In the genomic region with DNA sequence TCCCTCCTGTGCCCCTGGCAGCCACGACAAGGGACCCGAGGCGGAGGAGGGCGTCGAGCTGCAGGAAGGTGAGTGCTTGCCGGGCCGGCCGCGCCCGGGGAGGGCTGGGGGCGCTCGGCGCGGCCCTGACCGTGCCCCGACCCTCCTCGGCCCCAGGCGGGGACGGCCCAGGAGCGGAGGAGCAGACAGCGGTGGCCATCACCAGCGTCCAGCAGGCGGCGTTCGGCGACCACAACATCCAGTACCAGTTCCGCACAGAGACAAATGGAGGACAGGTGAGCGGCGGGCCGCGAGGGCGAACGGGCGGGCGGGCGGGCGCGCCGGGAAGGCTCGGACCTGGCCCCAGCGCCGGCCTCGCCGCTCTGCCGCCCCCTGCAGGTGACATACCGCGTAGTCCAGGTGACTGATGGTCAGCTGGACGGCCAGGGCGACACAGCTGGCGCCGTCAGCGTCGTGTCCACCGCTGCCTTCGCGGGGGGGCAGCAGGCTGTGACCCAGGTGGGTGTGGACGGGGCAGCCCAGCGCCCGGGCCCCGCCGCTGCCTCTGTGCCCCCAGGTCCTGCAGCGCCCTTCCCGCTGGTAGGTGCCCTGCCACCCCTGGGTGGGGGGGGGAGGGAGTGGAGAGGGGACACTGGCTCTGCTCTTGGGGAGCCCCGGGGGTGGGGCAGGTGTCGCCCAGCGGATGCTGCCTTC, we compare ENCODE assay signal across 1 cellular context.
TF ChIP-seq lines count a peak whose summit lies in the region.

No MANE protein-coding gene starts in this region.

TF ChIP-seq in K562, 482 proteins besides CTCF, POLR2A, EP300 and RAD21 (continued from another document and continues in another):
- TF ChIP-seq, protein P1, sequence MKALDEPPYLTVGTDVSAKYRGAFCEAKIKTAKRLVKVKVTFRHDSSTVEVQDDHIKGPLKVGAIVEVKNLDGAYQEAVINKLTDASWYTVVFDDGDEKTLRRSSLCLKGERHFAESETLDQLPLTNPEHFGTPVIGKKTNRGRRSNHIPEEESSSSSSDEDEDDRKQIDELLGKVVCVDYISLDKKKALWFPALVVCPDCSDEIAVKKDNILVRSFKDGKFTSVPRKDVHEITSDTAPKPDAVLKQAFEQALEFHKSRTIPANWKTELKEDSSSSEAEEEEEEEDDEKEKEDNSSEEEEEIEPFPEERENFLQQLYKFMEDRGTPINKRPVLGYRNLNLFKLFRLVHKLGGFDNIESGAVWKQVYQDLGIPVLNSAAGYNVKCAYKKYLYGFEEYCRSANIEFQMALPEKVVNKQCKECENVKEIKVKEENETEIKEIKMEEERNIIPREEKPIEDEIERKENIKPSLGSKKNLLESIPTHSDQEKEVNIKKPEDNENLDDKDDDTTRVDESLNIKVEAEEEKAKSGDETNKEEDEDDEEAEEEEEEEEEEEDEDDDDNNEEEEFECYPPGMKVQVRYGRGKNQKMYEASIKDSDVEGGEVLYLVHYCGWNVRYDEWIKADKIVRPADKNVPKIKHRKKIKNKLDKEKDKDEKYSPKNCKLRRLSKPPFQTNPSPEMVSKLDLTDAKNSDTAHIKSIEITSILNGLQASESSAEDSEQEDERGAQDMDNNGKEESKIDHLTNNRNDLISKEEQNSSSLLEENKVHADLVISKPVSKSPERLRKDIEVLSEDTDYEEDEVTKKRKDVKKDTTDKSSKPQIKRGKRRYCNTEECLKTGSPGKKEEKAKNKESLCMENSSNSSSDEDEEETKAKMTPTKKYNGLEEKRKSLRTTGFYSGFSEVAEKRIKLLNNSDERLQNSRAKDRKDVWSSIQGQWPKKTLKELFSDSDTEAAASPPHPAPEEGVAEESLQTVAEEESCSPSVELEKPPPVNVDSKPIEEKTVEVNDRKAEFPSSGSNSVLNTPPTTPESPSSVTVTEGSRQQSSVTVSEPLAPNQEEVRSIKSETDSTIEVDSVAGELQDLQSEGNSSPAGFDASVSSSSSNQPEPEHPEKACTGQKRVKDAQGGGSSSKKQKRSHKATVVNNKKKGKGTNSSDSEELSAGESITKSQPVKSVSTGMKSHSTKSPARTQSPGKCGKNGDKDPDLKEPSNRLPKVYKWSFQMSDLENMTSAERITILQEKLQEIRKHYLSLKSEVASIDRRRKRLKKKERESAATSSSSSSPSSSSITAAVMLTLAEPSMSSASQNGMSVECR (CRISPR knock-in tag; IDR thresholded peaks at IDR 0.05), result peak; percentile 96
- TF ChIP-seq CCAR2 (IDR thresholded peaks at IDR 0.05; ENCODE audit: low read depth, low read length), result no peak
- TF ChIP-seq ATF1 (CRISPR knock-in tag; IDR thresholded peaks at IDR 0.05), result 0 out of 2 replicates have a peak, but pooled peaks have one; percentile 46
- no peak; the same call in 1 of the 2 replicates for TF ChIP-seq ATF1 (tag; IDR thresholded peaks at IDR 0.05)
- TF ChIP-seq, protein P2, sequence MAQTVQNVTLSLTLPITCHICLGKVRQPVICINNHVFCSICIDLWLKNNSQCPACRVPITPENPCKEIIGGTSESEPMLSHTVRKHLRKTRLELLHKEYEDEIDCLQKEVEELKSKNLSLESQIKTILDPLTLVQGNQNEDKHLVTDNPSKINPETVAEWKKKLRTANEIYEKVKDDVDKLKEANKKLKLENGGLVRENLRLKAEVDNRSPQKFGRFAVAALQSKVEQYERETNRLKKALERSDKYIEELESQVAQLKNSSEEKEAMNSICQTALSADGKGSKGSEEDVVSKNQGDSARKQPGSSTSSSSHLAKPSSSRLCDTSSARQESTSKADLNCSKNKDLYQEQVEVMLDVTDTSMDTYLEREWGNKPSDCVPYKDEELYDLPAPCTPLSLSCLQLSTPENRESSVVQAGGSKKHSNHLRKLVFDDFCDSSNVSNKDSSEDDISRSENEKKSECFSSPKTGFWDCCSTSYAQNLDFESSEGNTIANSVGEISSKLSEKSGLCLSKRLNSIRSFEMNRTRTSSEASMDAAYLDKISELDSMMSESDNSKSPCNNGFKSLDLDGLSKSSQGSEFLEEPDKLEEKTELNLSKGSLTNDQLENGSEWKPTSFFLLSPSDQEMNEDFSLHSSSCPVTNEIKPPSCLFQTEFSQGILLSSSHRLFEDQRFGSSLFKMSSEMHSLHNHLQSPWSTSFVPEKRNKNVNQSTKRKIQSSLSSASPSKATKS (CRISPR knock-in tag; IDR thresholded peaks at IDR 0.05), result no peak
- TF ChIP-seq, protein P3, sequence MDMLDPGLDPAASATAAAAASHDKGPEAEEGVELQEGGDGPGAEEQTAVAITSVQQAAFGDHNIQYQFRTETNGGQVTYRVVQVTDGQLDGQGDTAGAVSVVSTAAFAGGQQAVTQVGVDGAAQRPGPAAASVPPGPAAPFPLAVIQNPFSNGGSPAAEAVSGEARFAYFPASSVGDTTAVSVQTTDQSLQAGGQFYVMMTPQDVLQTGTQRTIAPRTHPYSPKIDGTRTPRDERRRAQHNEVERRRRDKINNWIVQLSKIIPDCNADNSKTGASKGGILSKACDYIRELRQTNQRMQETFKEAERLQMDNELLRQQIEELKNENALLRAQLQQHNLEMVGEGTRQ (CRISPR knock-in tag; IDR thresholded peaks at IDR 0.05), result no peak
- no peak for TF ChIP-seq ZNF239 (CRISPR knock-in tag; IDR thresholded peaks at IDR 0.05)
- TF ChIP-seq ZNF24 (IDR thresholded peaks at IDR 0.05), result 0 out of 2 replicates have a peak, but pooled peaks have one; percentile 23
- no peak for TF ChIP-seq ZNF274 (IDR thresholded peaks at IDR 0.05; ENCODE audit: borderline replicate concordance, low read depth, low read length)
- TF ChIP-seq, protein P4, sequence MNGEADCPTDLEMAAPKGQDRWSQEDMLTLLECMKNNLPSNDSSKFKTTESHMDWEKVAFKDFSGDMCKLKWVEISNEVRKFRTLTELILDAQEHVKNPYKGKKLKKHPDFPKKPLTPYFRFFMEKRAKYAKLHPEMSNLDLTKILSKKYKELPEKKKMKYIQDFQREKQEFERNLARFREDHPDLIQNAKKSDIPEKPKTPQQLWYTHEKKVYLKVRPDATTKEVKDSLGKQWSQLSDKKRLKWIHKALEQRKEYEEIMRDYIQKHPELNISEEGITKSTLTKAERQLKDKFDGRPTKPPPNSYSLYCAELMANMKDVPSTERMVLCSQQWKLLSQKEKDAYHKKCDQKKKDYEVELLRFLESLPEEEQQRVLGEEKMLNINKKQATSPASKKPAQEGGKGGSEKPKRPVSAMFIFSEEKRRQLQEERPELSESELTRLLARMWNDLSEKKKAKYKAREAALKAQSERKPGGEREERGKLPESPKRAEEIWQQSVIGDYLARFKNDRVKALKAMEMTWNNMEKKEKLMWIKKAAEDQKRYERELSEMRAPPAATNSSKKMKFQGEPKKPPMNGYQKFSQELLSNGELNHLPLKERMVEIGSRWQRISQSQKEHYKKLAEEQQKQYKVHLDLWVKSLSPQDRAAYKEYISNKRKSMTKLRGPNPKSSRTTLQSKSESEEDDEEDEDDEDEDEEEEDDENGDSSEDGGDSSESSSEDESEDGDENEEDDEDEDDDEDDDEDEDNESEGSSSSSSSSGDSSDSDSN (IDR thresholded peaks at IDR 0.05; ENCODE audit: borderline replicate concordance in 1 of 2, low read depth in 2 of 2, low read length in 2 of 2), result peak; percentile 90 to 95
- peak; percentile 40 for TF ChIP-seq JUND (IDR thresholded peaks at IDR 0.05; ENCODE audit: borderline replicate concordance, low read depth, low read length)
- TF ChIP-seq JUND (tag; IDR thresholded peaks at IDR 0.05; ENCODE audit: borderline replicate concordance, low read depth, low read length), result no peak; the same call in 2 of the 3 replicates
- TF ChIP-seq, protein P5, sequence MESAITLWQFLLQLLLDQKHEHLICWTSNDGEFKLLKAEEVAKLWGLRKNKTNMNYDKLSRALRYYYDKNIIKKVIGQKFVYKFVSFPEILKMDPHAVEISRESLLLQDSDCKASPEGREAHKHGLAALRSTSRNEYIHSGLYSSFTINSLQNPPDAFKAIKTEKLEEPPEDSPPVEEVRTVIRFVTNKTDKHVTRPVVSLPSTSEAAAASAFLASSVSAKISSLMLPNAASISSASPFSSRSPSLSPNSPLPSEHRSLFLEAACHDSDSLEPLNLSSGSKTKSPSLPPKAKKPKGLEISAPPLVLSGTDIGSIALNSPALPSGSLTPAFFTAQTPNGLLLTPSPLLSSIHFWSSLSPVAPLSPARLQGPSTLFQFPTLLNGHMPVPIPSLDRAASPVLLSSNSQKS (CRISPR knock-in tag; IDR thresholded peaks at IDR 0.05), result no peak
- TF ChIP-seq BDP1 (IDR thresholded peaks at IDR 0.05; ENCODE audit: insufficient read depth, insufficient read length), result no peak
- no peak for TF ChIP-seq HOXB6 (CRISPR knock-in tag; IDR thresholded peaks at IDR 0.05; ENCODE audit: borderline replicate concordance)
- no peak for TF ChIP-seq PHB (CRISPR knock-in tag; IDR thresholded peaks at IDR 0.05)
- no peak for TF ChIP-seq POLR3A (IDR thresholded peaks at IDR 0.05; ENCODE audit: borderline replicate concordance, extremely low read depth, insufficient read depth, insufficient read length)
- TF ChIP-seq PCBP1 (IDR thresholded peaks at IDR 0.05; ENCODE audit: low read depth, low read length, poor library complexity, severe bottlenecking), result peak; percentile 61
- TF ChIP-seq ERF (CRISPR knock-in tag; IDR thresholded peaks at IDR 0.05), result 0 out of 2 replicates have a peak, but pooled peaks have one; percentile 25
- no peak; the same call in 1 of the 2 replicates for TF ChIP-seq CREB1 (IDR thresholded peaks at IDR 0.05)
- peak; percentile 64 for TF ChIP-seq CREB1 (CRISPR knock-in tag; IDR thresholded peaks at IDR 0.05)
- peak in 2 of 3 experiments; percentile 71 to 77 for TF ChIP-seq YY1 (IDR thresholded peaks at IDR 0.05; ENCODE audit: borderline replicate concordance in 1 of 3, control insufficient read depth in 1 of 3, extremely low read depth in 1 of 3, insufficient read depth in 3 of 3, insufficient read length in 1 of 3, insufficient replicate concordance in 2 of 3, low read depth in 1 of 3, low read length in 2 of 3)
- TF ChIP-seq CBFB (CRISPR knock-in tag; IDR thresholded peaks at IDR 0.05), result peak; percentile 43; the same call in 1 of the 2 replicates
- TF ChIP-seq, protein P6, sequence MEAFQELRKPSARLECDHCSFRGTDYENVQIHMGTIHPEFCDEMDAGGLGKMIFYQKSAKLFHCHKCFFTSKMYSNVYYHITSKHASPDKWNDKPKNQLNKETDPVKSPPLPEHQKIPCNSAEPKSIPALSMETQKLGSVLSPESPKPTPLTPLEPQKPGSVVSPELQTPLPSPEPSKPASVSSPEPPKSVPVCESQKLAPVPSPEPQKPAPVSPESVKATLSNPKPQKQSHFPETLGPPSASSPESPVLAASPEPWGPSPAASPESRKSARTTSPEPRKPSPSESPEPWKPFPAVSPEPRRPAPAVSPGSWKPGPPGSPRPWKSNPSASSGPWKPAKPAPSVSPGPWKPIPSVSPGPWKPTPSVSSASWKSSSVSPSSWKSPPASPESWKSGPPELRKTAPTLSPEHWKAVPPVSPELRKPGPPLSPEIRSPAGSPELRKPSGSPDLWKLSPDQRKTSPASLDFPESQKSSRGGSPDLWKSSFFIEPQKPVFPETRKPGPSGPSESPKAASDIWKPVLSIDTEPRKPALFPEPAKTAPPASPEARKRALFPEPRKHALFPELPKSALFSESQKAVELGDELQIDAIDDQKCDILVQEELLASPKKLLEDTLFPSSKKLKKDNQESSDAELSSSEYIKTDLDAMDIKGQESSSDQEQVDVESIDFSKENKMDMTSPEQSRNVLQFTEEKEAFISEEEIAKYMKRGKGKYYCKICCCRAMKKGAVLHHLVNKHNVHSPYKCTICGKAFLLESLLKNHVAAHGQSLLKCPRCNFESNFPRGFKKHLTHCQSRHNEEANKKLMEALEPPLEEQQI (IDR thresholded peaks at IDR 0.05), result no peak
- TF ChIP-seq, protein P7, sequence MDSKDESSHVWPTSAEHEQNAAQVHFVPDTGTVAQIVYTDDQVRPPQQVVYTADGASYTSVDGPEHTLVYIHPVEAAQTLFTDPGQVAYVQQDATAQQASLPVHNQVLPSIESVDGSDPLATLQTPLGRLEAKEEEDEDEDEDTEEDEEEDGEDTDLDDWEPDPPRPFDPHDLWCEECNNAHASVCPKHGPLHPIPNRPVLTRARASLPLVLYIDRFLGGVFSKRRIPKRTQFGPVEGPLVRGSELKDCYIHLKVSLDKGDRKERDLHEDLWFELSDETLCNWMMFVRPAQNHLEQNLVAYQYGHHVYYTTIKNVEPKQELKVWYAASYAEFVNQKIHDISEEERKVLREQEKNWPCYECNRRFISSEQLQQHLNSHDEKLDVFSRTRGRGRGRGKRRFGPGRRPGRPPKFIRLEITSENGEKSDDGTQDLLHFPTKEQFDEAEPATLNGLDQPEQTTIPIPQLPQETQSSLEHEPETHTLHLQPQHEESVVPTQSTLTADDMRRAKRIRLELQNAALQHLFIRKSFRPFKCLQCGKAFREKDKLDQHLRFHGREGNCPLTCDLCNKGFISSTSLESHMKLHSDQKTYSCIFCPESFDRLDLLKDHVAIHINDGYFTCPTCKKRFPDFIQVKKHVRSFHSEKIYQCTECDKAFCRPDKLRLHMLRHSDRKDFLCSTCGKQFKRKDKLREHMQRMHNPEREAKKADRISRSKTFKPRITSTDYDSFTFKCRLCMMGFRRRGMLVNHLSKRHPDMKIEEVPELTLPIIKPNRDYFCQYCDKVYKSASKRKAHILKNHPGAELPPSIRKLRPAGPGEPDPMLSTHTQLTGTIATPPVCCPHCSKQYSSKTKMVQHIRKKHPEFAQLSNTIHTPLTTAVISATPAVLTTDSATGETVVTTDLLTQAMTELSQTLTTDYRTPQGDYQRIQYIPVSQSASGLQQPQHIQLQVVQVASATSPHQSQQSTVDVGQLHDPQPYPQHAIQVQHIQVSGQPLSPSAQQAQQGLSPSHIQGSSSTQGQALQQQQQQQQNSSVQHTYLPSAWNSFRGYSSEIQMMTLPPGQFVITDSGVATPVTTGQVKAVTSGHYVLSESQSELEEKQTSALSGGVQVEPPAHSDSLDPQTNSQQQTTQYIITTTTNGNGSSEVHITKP (IDR thresholded peaks at IDR 0.05; ENCODE audit: partially characterized antibody), result no peak
- TF ChIP-seq ZNF282 (CRISPR knock-in tag; IDR thresholded peaks at IDR 0.05), result 0 out of 2 replicates have a peak, but pooled peaks have one; percentile 70
- TF ChIP-seq ZNF3 (CRISPR knock-in tag; IDR thresholded peaks at IDR 0.05), result no peak
- 0 out of 2 replicates have a peak, but pooled peaks have one; percentile 33 for TF ChIP-seq CBX5 (IDR thresholded peaks at IDR 0.05; ENCODE audit: borderline replicate concordance, low read depth)
- no peak for TF ChIP-seq LCOR (CRISPR knock-in tag; IDR thresholded peaks at IDR 0.05)
- TF ChIP-seq RB1 (IDR thresholded peaks at IDR 0.05; ENCODE audit: low read depth), result peak; percentile 57
- TF ChIP-seq ZNF668 (CRISPR knock-in tag; IDR thresholded peaks at IDR 0.05), result no peak
- TF ChIP-seq NFIC (IDR thresholded peaks at IDR 0.05), result peak; percentile 42; the same call in 1 of the 2 replicates
- TF ChIP-seq NR3C1 (CRISPR knock-in tag; IDR thresholded peaks at IDR 0.05), result no peak
- TF ChIP-seq, protein P8, sequence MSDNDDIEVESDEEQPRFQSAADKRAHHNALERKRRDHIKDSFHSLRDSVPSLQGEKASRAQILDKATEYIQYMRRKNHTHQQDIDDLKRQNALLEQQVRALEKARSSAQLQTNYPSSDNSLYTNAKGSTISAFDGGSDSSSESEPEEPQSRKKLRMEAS (CRISPR knock-in tag; IDR thresholded peaks at IDR 0.05), result peak; percentile 58
- TF ChIP-seq ZNF134 (CRISPR knock-in tag; conservative IDR thresholded peaks at IDR 0.05), result no peak
- TF ChIP-seq KDM5B (IDR thresholded peaks at IDR 0.05; ENCODE audit: insufficient replicate concordance, low read depth, low read length), result peak; percentile 27
